Comparison of ENCODE assay signal across 18 cellular contexts in the genomic region with DNA sequence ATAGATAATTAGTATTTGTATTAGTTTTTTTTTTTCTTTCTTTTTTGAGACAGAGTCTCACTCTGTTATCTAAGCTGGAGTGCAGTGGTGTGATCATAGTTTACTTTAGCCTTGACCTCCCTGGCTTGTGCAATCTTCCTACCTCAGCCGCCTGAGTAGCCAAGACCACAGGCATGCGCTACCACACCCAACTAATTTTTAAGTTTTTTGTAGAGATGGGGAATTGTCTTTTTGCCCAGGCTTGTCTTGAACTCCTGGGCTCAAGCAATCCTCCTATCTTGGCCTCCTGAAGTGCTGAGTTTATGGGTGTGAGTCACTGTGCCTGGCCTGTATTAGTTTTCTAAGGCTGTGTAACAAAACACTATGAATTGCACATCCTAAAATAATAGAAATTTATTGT. TPM values are rescaled to one million over a fixed set of nuclear protein-coding genes. Genes with fewer than 3 reads are reported as not detected.
DNase-seq lines count a peak whose midpoint lies in the region; ATAC-seq, FAIRE-seq and TF ChIP-seq lines count a peak whose summit lies in the region.
"Had no signal": no experiment of that assay in that cellular context is flagged by ENCODE, and none has a peak within 500 bp of the region (broad histone marks: within the 10 kb centered on the region; RNA-seq: fewer than 3 reads in every experiment).

No MANE protein-coding gene starts in this region.

- TF ChIP-seq EP300 in HepG2 (IDR thresholded peaks at IDR 0.05; ENCODE audit: low read depth in 2 of 2, low read length in 2 of 2) (peak in 1 of 2 experiments; percentile 48; a peak in 1 of 4 replicates), HepG2 (CRISPR knock-in tag; IDR thresholded peaks at IDR 0.05; ENCODE audit: borderline replicate concordance) (no peak)

- H3K79me2 ChIP-seq in mammary epithelial cell (ENCODE audit: insufficient read depth, low read length), result no peaks in the 10 kb centered on the region
- H3K79me2 ChIP-seq in HepG2 (ENCODE audit: insufficient read depth, low read length), result no peaks in the 10 kb centered on the region

- no peak for TF ChIP-seq RAD21 in HepG2 (CRISPR knock-in tag; IDR thresholded peaks at IDR 0.05)

- peaks cover 5% of the 10 kb centered on the region for H3K4me1 ChIP-seq in mammary epithelial cell (ENCODE audit: insufficient read depth, low read length)
- H3K4me1 ChIP-seq in HepG2 (ENCODE audit: insufficient read depth, low read length), result peaks cover 17% of the 10 kb centered on the region
- no peaks in the 10 kb centered on the region for H3K4me1 ChIP-seq in body of pancreas

- WGBS in mammary epithelial cell (ENCODE audit: low coverage, missing lambda C conversion rate), result 16% methylated on average over 2 of the region's 2 CpGs
- 2% methylated on average over 2 of the region's 2 CpGs for WGBS in HepG2 (ENCODE audit: low lambda C conversion rate)
- WGBS in body of pancreas, 2 donors, result 70 to 77% methylated on average over 2 of the region's 2 CpGs

- H3K27ac ChIP-seq in mammary epithelial cell (ENCODE audit: insufficient read depth, low read depth, low read length), result peak overlapping the region; percentile 13
- no peak overlapping the region for H3K27ac ChIP-seq in HepG2 (ENCODE audit: extremely low read length, insufficient read depth, low read length)
- no peak overlapping the region for H3K27ac ChIP-seq in body of pancreas
- H3K27ac ChIP-seq: KMS-11 had no signal

- TF ChIP-seq CTCF in mammary epithelial cell (conservative IDR thresholded peaks at IDR 0.05 in 1 of 2, IDR thresholded peaks at IDR 0.05 in 1 of 2; ENCODE audit: extremely low read depth in 1 of 2, insufficient read depth in 1 of 2, low read depth in 1 of 2, low read length in 2 of 2) (no peak), HepG2 (CRISPR knock-in tag; IDR thresholded peaks at IDR 0.05) (no peak), body of pancreas (IDR thresholded peaks at IDR 0.05) (no peak)

- H3K9me3 ChIP-seq in mammary epithelial cell (replicated peaks; ENCODE audit: insufficient read depth, low read length) (peaks cover 6% of the 10 kb centered on the region), HepG2 (ENCODE audit: low read length) (no peaks in the 10 kb centered on the region), body of pancreas (no peaks in the 10 kb centered on the region)

- intact Hi-C loops in mammary epithelial cell (cut with micrococcal nuclease) (loop anchor here (10.0 kb wide), 1 partner anchor 130 kb away; a partner anchor contains a TSS), HepG2 (cut with micrococcal nuclease; ENCODE audit: unreplicated experiment) (no loop called here), body of pancreas (cut with DNase I) (no loop called here), left cardiac atrium (cut with DNase I) (no loop called here)

- H3K4me2 ChIP-seq in mammary epithelial cell (ENCODE audit: insufficient read depth, low read depth, low read length) (no peak overlapping the region), HepG2 (ENCODE audit: low read depth, low read length) (no peak overlapping the region)
- H3K4me2 ChIP-seq: KMS-11 had no signal

- H3K27me3 ChIP-seq in mammary epithelial cell (ENCODE audit: insufficient read depth, low read length) (no peaks in the 10 kb centered on the region), HepG2 (ENCODE audit: control insufficient read depth in 1 of 2, insufficient read depth in 2 of 2, low read length in 2 of 2) (no peaks in the 10 kb centered on the region), body of pancreas (no peaks in the 10 kb centered on the region)

- dilution Hi-C loops in mammary epithelial cell (cut with HindIII; ENCODE audit: low sequenced_read_pairs), result no loop called here

- no peaks in the 10 kb centered on the region for H4K20me1 ChIP-seq in mammary epithelial cell (ENCODE audit: insufficient read depth, low read length)
- H4K20me1 ChIP-seq in HepG2 (ENCODE audit: insufficient read depth, low read length), result no peaks in the 10 kb centered on the region

- no peaks in the 10 kb centered on the region for H3K36me3 ChIP-seq in mammary epithelial cell (ENCODE audit: insufficient read depth, low read length)
- no peaks in the 10 kb centered on the region for H3K36me3 ChIP-seq in HepG2 (replicated peaks in 1 of 2; ENCODE audit: control insufficient read depth in 1 of 2, insufficient read depth in 2 of 2, low read length in 2 of 2)
- H3K36me3 ChIP-seq in body of pancreas (replicated peaks in 1 of 2; ENCODE audit: insufficient read depth in 1 of 2, low read depth in 2 of 2), result no peaks in the 10 kb centered on the region

- POLR2A ChIA-PET in HepG2 (lab: Yijun Ruan, JAX), result no interaction called here

- in situ Hi-C loops in mammary epithelial cell (cut with MboI; ENCODE audit: low sequenced_read_pairs in 2 of 2), result no loop called here
- in situ Hi-C loops in HepG2 (cut with HindIII; ENCODE audit: extremely low pct_ligation_motif_present, low pct_unique_long_range_greater_than_20kb), result no loop called here

- FAIRE-seq in HepG2 (lab: Jason Lieb, UNC), result peak; percentile 26
- FAIRE-seq: G401.6 had no signal

- TF ChIP-seq POLR2A in HepG2 (IDR thresholded peaks at IDR 0.05; ENCODE audit: insufficient read depth in 1 of 2, low read depth in 2 of 2, low read length in 2 of 2) (no peak), body of pancreas (IDR thresholded peaks at IDR 0.05) (no peak)

- BruUV-seq in mammary epithelial cell (replicated peaks; lab: Mats Ljungman, UMichigan) (no TSS peak), HepG2 (replicated peaks; lab: Mats Ljungman, UMichigan) (no TSS peak)

- DNase-seq in EL (peak; percentile 43), MV-4-11 (lab: John Stamatoyannopoulos, UW) (peak; percentile 20), mammary epithelial cell (peak; percentile 88), HepG2 (ENCODE audit: low spot score) (peak; percentile 75), body of pancreas (no peak), left cardiac atrium (no peak), iPS-NIHi7 (ENCODE audit: extremely low spot score) (no peak), SHP77 treated with DMSO at 0.1 percent for 48 hours (lab: John Stamatoyannopoulos, UW) (no peak)
- DNase-seq: C1 segment of cervical spinal cord; hippocampal formation; left ventricle myocardium superior; naive thymus-derived CD4-positive, alpha-beta T cell; NCI-H2029 treated with DMSO at 0.1 percent for 48 hours; retina; stimulated activated CD4-positive, alpha-beta T cell treated with anti-CD3 and anti-CD28 coated beads, Interleukin-4, amount 100 ng/mL, for 4 hours had no signal

- H3K4me3 ChIP-seq in mammary epithelial cell (replicated peaks in 1 of 3; ENCODE audit: insufficient read depth in 1 of 3, low read depth in 2 of 3, low read length in 3 of 3) (no peak overlapping the region), HepG2 (replicated peaks in 1 of 3; ENCODE audit: insufficient read depth in 1 of 3, low read depth in 2 of 3, low read length in 3 of 3) (no peak overlapping the region), body of pancreas (no peak overlapping the region)

- CTCF ChIA-PET in mammary epithelial cell (lab: Charles Lee; ENCODE audit: low non-redundant PET), result no interaction called here
- CTCF ChIA-PET in HepG2 (lab: Yijun Ruan, JAX; ENCODE audit: low intra/inter-chr PET ratio, low total read pairs), result no interaction called here

- ATAC-seq in HepG2 (peak; percentile 97), body of pancreas (no peak), left cardiac atrium (no peak)
- ATAC-seq: left ventricle myocardium superior; naive thymus-derived CD4-positive, alpha-beta T cell; stimulated activated effector memory CD8-positive, alpha-beta T cell treated with anti-CD3 and anti-CD28 coated beads, Interleukin-12 subunit alpha, Interleukin-12 subunit beta, amount 100 ng/mL, for 72 hours had no signal

- H2AFZ ChIP-seq in mammary epithelial cell (ENCODE audit: low read depth, low read length), result no peak overlapping the region
- H2AFZ ChIP-seq in HepG2 (ENCODE audit: low read length), result no peak overlapping the region

- H3K9ac ChIP-seq in mammary epithelial cell (ENCODE audit: insufficient read depth, low read length) (no peak overlapping the region), HepG2 (ENCODE audit: insufficient read depth, low read depth, low read length) (no peak overlapping the region)
- H3K9ac ChIP-seq: KMS-11 had no signal

TF ChIP-seq in HepG2, 621 proteins besides CTCF, POLR2A, EP300 and RAD21 (continues in another document):
- TF ChIP-seq CEBPG (CRISPR knock-in tag; IDR thresholded peaks at IDR 0.05), result peak; percentile 89

RNA-seq across cellular contexts. Expression of a gene that starts 58.3 kb away (rescaled TPM):
- total RNA-seq in mammary epithelial cell, result under 1 TPM; 0.17 to 0.75 TPM
- polyA plus RNA-seq in mammary epithelial cell, result 0.01 TPM
- polyA minus RNA-seq in mammary epithelial cell, result 0.10 TPM
- total RNA-seq in HepG2 (2016; rRNA removed; fragmentation: Illumina TruSeq; extraction: Trizol), result 0.09 TPM in 1 of 2 replicates, not detected in the other
- total RNA-seq in HepG2 (2016; cell fraction: cytosol; rRNA removed; fragmentation: Illumina TruSeq; extraction: Trizol; ENCODE audit: low read depth), result 0.10 TPM in 1 of 2 replicates, not detected in the other
- 0.13 TPM in 1 of 2 replicates, not detected in the other for total RNA-seq in HepG2 (2016; cell fraction: insoluble cytoplasmic fraction; rRNA removed; fragmentation: Illumina TruSeq; extraction: Trizol)
- 0.07 TPM in 1 of 2 replicates, not detected in the other for total RNA-seq in HepG2 (2016; cell fraction: membrane; rRNA removed; fragmentation: Illumina TruSeq; extraction: Trizol)
- 0.31 TPM in 2 replicates for total RNA-seq in HepG2 (2016; cell fraction: nucleus; rRNA removed; fragmentation: Illumina TruSeq; extraction: Trizol)
- 0.01 TPM in 2 replicates for polyA plus RNA-seq in HepG2 (2011; rRNA removed)
- not detected in 2 replicates for polyA plus RNA-seq in HepG2 (2011; cell fraction: cytosol; rRNA removed)
- polyA plus RNA-seq in HepG2 (2011; cell fraction: nucleus; rRNA removed), result 0.16 and 0.18 TPM in 2 replicates
- polyA plus RNA-seq in HepG2 (2012), result 0.05 TPM in 1 of 2 replicates, not detected in the other
- not detected in 2 replicates for polyA plus RNA-seq in HepG2 (2016; cell fraction: cytosol; fragmentation: Illumina TruSeq; extraction: Trizol; ENCODE audit: low read depth)
- not detected in 2 replicates for polyA plus RNA-seq in HepG2 (2016; cell fraction: insoluble cytoplasmic fraction; fragmentation: Illumina TruSeq; extraction: Trizol; ENCODE audit: low read depth)
- not detected in 2 replicates for polyA plus RNA-seq in HepG2 (2016; cell fraction: membrane; fragmentation: Illumina TruSeq; extraction: Trizol; ENCODE audit: low read depth)
- 0.14 TPM in 1 of 2 replicates, not detected in the other for polyA plus RNA-seq in HepG2 (2016; cell fraction: nucleus; fragmentation: Illumina TruSeq; extraction: Trizol; ENCODE audit: insufficient read depth, low read depth)
- polyA minus RNA-seq in HepG2 (2011; rRNA and poly(A)+ RNA removed; ENCODE audit: low replicate concordance), result 0.23 and 0.38 TPM in 2 replicates
- not detected in 2 replicates for polyA minus RNA-seq in HepG2 (2011; cell fraction: cytosol; rRNA and poly(A)+ RNA removed)
- polyA minus RNA-seq in HepG2 (2011; cell fraction: nucleus; rRNA and poly(A)+ RNA removed), result 0.75 and 0.77 TPM in 2 replicates
- not detected for total RNA-seq in body of pancreas
- total RNA-seq in left cardiac atrium, result under 1 TPM; 0.29 to 0.44 TPM
- polyA plus RNA-seq: naive thymus-derived CD4-positive, alpha-beta T cell had no signal

Comparison
In these comparisons a context has a peak if more than half of its experiments do, and no peak if none do; other contexts are left out.
1. DNase-seq: peak in EL (single experiment), MV-4-11 (single experiment), mammary epithelial cell (single experiment) and HepG2 (single experiment); none in body of pancreas (0 of 4), left cardiac atrium (single experiment), iPS-NIHi7 (single experiment) and SHP77 treated with DMSO at 0.1 percent for 48 hours (single experiment).